13 cellular contexts compared by ENCODE assay signal in the genomic region with DNA sequence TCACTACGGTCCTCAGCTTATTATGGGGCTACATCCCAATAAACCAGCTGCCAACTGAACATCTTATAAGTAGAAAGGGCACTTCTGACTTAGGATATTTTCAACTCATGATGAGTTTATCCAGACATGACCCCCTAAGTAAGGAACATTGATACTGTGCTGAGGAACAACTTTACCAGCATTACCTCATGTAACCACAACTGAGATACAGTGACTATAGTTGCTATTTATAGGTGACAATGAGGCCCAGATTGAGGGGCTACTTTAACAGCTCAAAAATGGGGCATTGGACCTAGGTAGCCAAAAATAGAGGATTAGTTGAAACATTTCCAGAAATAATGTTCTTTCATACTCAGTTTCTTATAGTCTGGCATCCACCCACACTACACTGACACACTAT. TPM values are rescaled to one million over a fixed set of nuclear protein-coding genes. Genes with fewer than 3 reads are reported as not detected.
A peak's percentile ranks its signal among the peaks of the same experiment; 100 is the strongest.
DNase-seq lines count a peak whose midpoint lies in the region; TF ChIP-seq lines count a peak whose summit lies in the region.
"Had no signal": no experiment of that assay in that cellular context is flagged by ENCODE, and none has a peak within 500 bp of the region (broad histone marks: within the 10 kb centered on the region; RNA-seq: fewer than 3 reads in every experiment).

No MANE protein-coding gene starts in this region.

- no peak overlapping the region for H3K9ac ChIP-seq in smooth muscle cell (ENCODE audit: low read depth)

- peaks cover 17% of the 10 kb centered on the region for H3F3A ChIP-seq in smooth muscle cell (ENCODE audit: low read depth)

- no peak overlapping the region for H3K4me3 Mint-ChIP-seq in activated naive CD4-positive, alpha-beta T cell treated with anti-CD3 and anti-CD28 coated beads, Interleukin-2, amount 50 U/mL, for 24 hours
- H3K4me3 Mint-ChIP-seq: activated CD4-positive, alpha-beta memory T cell treated with anti-CD3 and anti-CD28 coated beads for 36 hours; T-helper 2 cell treated with Interferon-gamma antibody and Interleukin-4, amounts not matched to agents 5 μg/mL and 100 μg/mL, for 36 hours had no signal

- peak overlapping the region; percentile 89 for H3K27ac Mint-ChIP-seq in activated naive CD4-positive, alpha-beta T cell treated with anti-CD3 and anti-CD28 coated beads, Interleukin-2, amount 50 U/mL, for 24 hours
- H3K27ac Mint-ChIP-seq: activated CD4-positive, alpha-beta memory T cell treated with anti-CD3 and anti-CD28 coated beads for 36 hours; T-helper 2 cell treated with Interferon-gamma antibody and Interleukin-4, amounts not matched to agents 5 μg/mL and 100 μg/mL, for 36 hours had no signal

- H3K27ac ChIP-seq in smooth muscle cell (ENCODE audit: low read depth): peak overlapping the region; percentile 36

- H3K27me3 Mint-ChIP-seq in activated naive CD4-positive, alpha-beta T cell treated with anti-CD3 and anti-CD28 coated beads, Interleukin-2, amount 50 U/mL, for 24 hours: no peaks in the 10 kb centered on the region
- H3K27me3 Mint-ChIP-seq: activated CD4-positive, alpha-beta memory T cell treated with anti-CD3 and anti-CD28 coated beads for 36 hours had no signal

- peaks cover 16% of the 10 kb centered on the region for H3K4me1 Mint-ChIP-seq in activated naive CD4-positive, alpha-beta T cell treated with anti-CD3 and anti-CD28 coated beads, Interleukin-2, amount 50 U/mL, for 24 hours

- DNase-seq in activated naive CD4-positive, alpha-beta T cell treated with Interleukin-2 at 50 U/mL for 16 hours: no peak
- DNase-seq in KBM-7 (peak; percentile 33), astrocyte of the spinal cord (ENCODE audit: low read depth, low spot score) (peak; percentile 18), smooth muscle cell (lab: John Stamatoyannopoulos, UW; ENCODE audit: unreplicated experiment) (no peak), germinal center (ENCODE audit: low spot score) (no peak), NK-92 (lab: John Stamatoyannopoulos, UW; ENCODE audit: unreplicated experiment) (no peak), H7 (no peak)
- DNase-seq: activated CD4-positive, alpha-beta memory T cell treated with anti-CD3 and anti-CD28 coated beads for 36 hours; DMS153; NCI-H2171 had no signal

- TF ChIP-seq CTCF in astrocyte of the spinal cord (IDR thresholded peaks at IDR 0.05; ENCODE audit: low read depth, low read length) (no peak), smooth muscle cell (IDR thresholded peaks at IDR 0.05; ENCODE audit: borderline replicate concordance, insufficient read depth, poor library complexity, severe bottlenecking) (no peak)

- no peaks in the 10 kb centered on the region for H3K4me1 ChIP-seq in smooth muscle cell (ENCODE audit: low read depth)
- H3K4me1 ChIP-seq: HAP-1 had no signal

- in situ Hi-C loops in KBM-7 (cut with MboI; ENCODE audit: low pct_unique_long_range_greater_than_20kb, low sequenced_read_pairs) (no loop called here), astrocyte of the spinal cord (cut with HindIII; ENCODE audit: low sequenced_read_pairs) (no loop called here)

- H3K79me2 ChIP-seq in smooth muscle cell (ENCODE audit: low read depth): peaks cover 7% of the 10 kb centered on the region

- WGBS in smooth muscle cell (ENCODE audit: low lambda C conversion rate): 74% methylated on average over 1 of the region's 1 CpG

- H3K9me3 Mint-ChIP-seq in activated naive CD4-positive, alpha-beta T cell treated with anti-CD3 and anti-CD28 coated beads, Interleukin-2, amount 50 U/mL, for 24 hours: no peaks in the 10 kb centered on the region
- H3K9me3 Mint-ChIP-seq: activated CD4-positive, alpha-beta memory T cell treated with anti-CD3 and anti-CD28 coated beads for 36 hours; T-helper 2 cell treated with Interferon-gamma antibody and Interleukin-4, amounts not matched to agents 5 μg/mL and 100 μg/mL, for 36 hours had no signal

- no peaks in the 10 kb centered on the region for H3K9me3 ChIP-seq in smooth muscle cell (replicated peaks; ENCODE audit: low read depth)
- H3K9me3 ChIP-seq: HAP-1 had no signal

- H3K36me3 Mint-ChIP-seq in activated naive CD4-positive, alpha-beta T cell treated with anti-CD3 and anti-CD28 coated beads, Interleukin-2, amount 50 U/mL, for 24 hours: peaks cover 8% of the 10 kb centered on the region

- H3K4me2 ChIP-seq in smooth muscle cell: no peak overlapping the region

- H2AFZ ChIP-seq in smooth muscle cell (ENCODE audit: low read depth): no peak overlapping the region

- H4K20me1 ChIP-seq in smooth muscle cell (ENCODE audit: low read depth): peaks cover 30% of the 10 kb centered on the region

- H3K4me3 ChIP-seq in astrocyte of the spinal cord (ENCODE audit: low read depth, low read length) (no peak overlapping the region), smooth muscle cell (no peak overlapping the region), H7 (ENCODE audit: insufficient read depth, low read depth, low read length) (no peak overlapping the region)
- H3K4me3 ChIP-seq: HAP-1 had no signal

- H3K27me3 ChIP-seq in smooth muscle cell (ENCODE audit: low read depth) (no peaks in the 10 kb centered on the region), H7 (ENCODE audit: control insufficient read depth, insufficient read depth, low read length) (no peaks in the 10 kb centered on the region)

- H3K36me3 ChIP-seq in smooth muscle cell (ENCODE audit: low read depth) (peaks cover 10% of the 10 kb centered on the region), H7 (replicated peaks; ENCODE audit: control insufficient read depth, insufficient read depth, low read length) (peaks cover 5% of the 10 kb centered on the region)

RNA-seq across cellular contexts. Expression of gene SAP18, which starts 9.6 kb away (rescaled TPM):
- total RNA-seq in smooth muscle cell: 95.3 TPM in 2 replicates
- 366 and 394 TPM in 2 replicates for polyA plus RNA-seq in smooth muscle cell
- 61.5 and 83.2 TPM in 2 replicates for total RNA-seq in H7 (2014; rRNA removed; shearing (Covaris generic))

RNA-seq across cellular contexts. Expression of gene SKA3, which starts 26.8 kb away (rescaled TPM):
- 5.4 and 6.5 TPM in 2 replicates for total RNA-seq in smooth muscle cell
- 4.9 and 7.2 TPM in 2 replicates for polyA plus RNA-seq in smooth muscle cell
- 30.5 and 31.8 TPM in 2 replicates for total RNA-seq in H7 (2014; rRNA removed; shearing (Covaris generic))

RNA-seq across cellular contexts. Expression of gene MRPL57, which starts 26.9 kb away (rescaled TPM):
- total RNA-seq in smooth muscle cell: 16.4 and 18.6 TPM in 2 replicates
- 31.0 and 31.5 TPM in 2 replicates for polyA plus RNA-seq in smooth muscle cell
- total RNA-seq in H7 (2014; rRNA removed; shearing (Covaris generic)): 34.2 and 39.3 TPM in 2 replicates

Comparison
In these comparisons a context has a peak if more than half of its experiments do, and no peak if none do; other contexts are left out.
1. DNase-seq: peak in KBM-7 (single experiment) and astrocyte of the spinal cord (single experiment); none in activated naive CD4-positive, alpha-beta T cell treated with Interleukin-2 at 50 U/mL for 16 hours (single experiment), smooth muscle cell (single experiment), germinal center (single experiment), NK-92 (single experiment) and H7 (single experiment).